30 cellular contexts compared by ENCODE assay signal in genomic region chr1:244186372-244186771, GRCh38.
"Had no signal": no experiment of that assay in that cellular context is flagged by ENCODE, and none has a peak within 500 bp of the region (broad histone marks: within the 10 kb centered on the region; RNA-seq: fewer than 3 reads in every experiment).

No MANE protein-coding gene starts in this region.

- H3K4me1 ChIP-seq: ascending aorta, breast epithelium, esophagus squamous epithelium, gastroesophageal sphincter, heart right ventricle had no signal

- H3K27me3 ChIP-seq: ascending aorta, breast epithelium, gastroesophageal sphincter had no signal

- ATAC-seq: activated CD4-positive, alpha-beta T cell treated with anti-CD3 and anti-CD28 coated beads for 36 hours; activated naive CD4-positive, alpha-beta T cell treated with anti-CD3 and anti-CD28 coated beads, Interleukin-2, amount 50 U/mL, for 72 hours; activated T-cell treated with anti-CD3 and anti-CD28 coated beads, Interleukin-2, amount 50 U/mL, for 72 hours; gastroesophageal sphincter; heart right ventricle; T-helper 17 cell had no signal

- H3K27ac Mint-ChIP-seq: activated CD4-positive, alpha-beta memory T cell treated with anti-CD3 and anti-CD28 coated beads for 36 hours; activated CD4-positive, alpha-beta T cell treated with anti-CD3 and anti-CD28 coated beads for 36 hours; activated CD4-positive, alpha-beta T cell treated with anti-CD3 and anti-CD28 coated beads, Interleukin-2, amount 10 ng/mL, durations not matched to agents 24 days and 14 days; activated naive CD4-positive, alpha-beta T cell treated with anti-CD3 and anti-CD28 coated beads, Interleukin-2, amount 10 ng/mL, durations not matched to agents 7 days and 5 days; activated naive CD4-positive, alpha-beta T cell treated with anti-CD3 and anti-CD28 coated beads, Interleukin-2, amount 50 U/mL, for 72 hours; activated naive CD8-positive, alpha-beta T cell treated with anti-CD3 and anti-CD28 coated beads, Interleukin-2, amount 10 ng/mL, durations not matched to agents 7 days and 5 days; activated T-cell treated with anti-CD3 and anti-CD28 coated beads, Interleukin-2, amount 50 U/mL, for 24 hours; activated T-cell treated with anti-CD3 and anti-CD28 coated beads, Interleukin-2, amount 50 U/mL, for 72 hours; brain; T-helper 17 cell; T-helper 2 cell treated with Interferon-gamma antibody and Interleukin-4, amounts not matched to agents 5 μg/mL and 100 μg/mL, for 36 hours had no signal

- H3K9me3 ChIP-seq: ascending aorta, esophagus squamous epithelium had no signal

- H3K4me3 Mint-ChIP-seq: activated CD4-positive, alpha-beta memory T cell treated with anti-CD3 and anti-CD28 coated beads for 36 hours; activated CD4-positive, alpha-beta T cell treated with anti-CD3 and anti-CD28 coated beads for 36 hours; activated CD4-positive, alpha-beta T cell treated with anti-CD3 and anti-CD28 coated beads, Interleukin-2, amount 10 ng/mL, durations not matched to agents 24 days and 14 days; activated naive CD4-positive, alpha-beta T cell treated with anti-CD3 and anti-CD28 coated beads, Interleukin-2, amount 10 ng/mL, durations not matched to agents 7 days and 5 days; activated naive CD8-positive, alpha-beta T cell treated with anti-CD3 and anti-CD28 coated beads, Interleukin-2, amount 10 ng/mL, durations not matched to agents 7 days and 5 days; activated T-cell treated with anti-CD3 and anti-CD28 coated beads, Interleukin-2, amount 50 U/mL, for 24 hours; activated T-cell treated with anti-CD3 and anti-CD28 coated beads, Interleukin-2, amount 50 U/mL, for 72 hours; brain; T-helper 17 cell; T-helper 2 cell treated with Interferon-gamma antibody and Interleukin-4, amounts not matched to agents 5 μg/mL and 100 μg/mL, for 36 hours had no signal

- DNase-seq: activated CD4-positive, alpha-beta memory T cell treated with anti-CD3 and anti-CD28 coated beads for 36 hours; activated CD4-positive, alpha-beta T cell treated with anti-CD3 and anti-CD28 coated beads for 36 hours; activated CD4-positive, alpha-beta T cell treated with anti-CD3 and anti-CD28 coated beads, Interleukin-2, amount 10 ng/mL, durations not matched to agents 24 days and 14 days; activated CD4-positive, CD25-positive, alpha-beta regulatory T cell; activated CD4-positive, CD25-positive, alpha-beta regulatory T cell treated with anti-CD3 and anti-CD28 coated beads, Interleukin-2, amount 50 U/mL, for 72 hours; activated CD8-positive, alpha-beta memory T cell treated with anti-CD3 and anti-CD28 coated beads, Interleukin-2, amount 50 U/mL, for 48 hours; activated gamma-delta T cell; activated naive CD4-positive, alpha-beta T cell; activated naive CD4-positive, alpha-beta T cell treated with anti-CD3 and anti-CD28 coated beads, Interleukin-2, amount 10 ng/mL, durations not matched to agents 7 days and 5 days; activated naive CD8-positive, alpha-beta T cell treated with anti-CD3 and anti-CD28 coated beads, Interleukin-2, amount 10 ng/mL, durations not matched to agents 7 days and 5 days; activated T-cell treated with anti-CD3 and anti-CD28 coated beads for 4 hours; activated T-cell treated with anti-CD3 and anti-CD28 coated beads, Interleukin-2, amount 50 U/mL, for 24 hours; activated T-cell treated with anti-CD3 and anti-CD28 coated beads, Interleukin-2, amount 50 U/mL, for 72 hours; central memory CD4-positive, alpha-beta T cell; cortex of kidney; effector CD8-positive, alpha-beta T cell; esophagus squamous epithelium; foreskin melanocyte; heart right ventricle; T-helper 1 cell; T-helper 17 cell; T1000 had no signal

- H3K27ac ChIP-seq: ascending aorta, breast epithelium, cardiac muscle cell, epithelial cell of prostate, esophagus squamous epithelium, gastroesophageal sphincter, heart right ventricle had no signal

- H3K36me3 ChIP-seq: ascending aorta, breast epithelium, cardiac muscle cell, esophagus squamous epithelium, gastroesophageal sphincter, heart right ventricle had no signal

- H3K27me3 Mint-ChIP-seq: activated CD4-positive, alpha-beta T cell treated with anti-CD3 and anti-CD28 coated beads, Interleukin-2, amount 10 ng/mL, durations not matched to agents 24 days and 14 days; activated naive CD4-positive, alpha-beta T cell treated with anti-CD3 and anti-CD28 coated beads, Interleukin-2, amount 10 ng/mL, durations not matched to agents 7 days and 5 days; activated naive CD8-positive, alpha-beta T cell treated with anti-CD3 and anti-CD28 coated beads, Interleukin-2, amount 10 ng/mL, durations not matched to agents 7 days and 5 days; activated T-cell treated with anti-CD3 and anti-CD28 coated beads, Interleukin-2, amount 50 U/mL, for 24 hours; brain had no signal

- H3K4me1 Mint-ChIP-seq: activated CD4-positive, alpha-beta T cell treated with anti-CD3 and anti-CD28 coated beads for 36 hours; activated CD4-positive, alpha-beta T cell treated with anti-CD3 and anti-CD28 coated beads, Interleukin-2, amount 10 ng/mL, durations not matched to agents 24 days and 14 days; activated naive CD4-positive, alpha-beta T cell treated with anti-CD3 and anti-CD28 coated beads, Interleukin-2, amount 10 ng/mL, durations not matched to agents 7 days and 5 days; activated naive CD8-positive, alpha-beta T cell treated with anti-CD3 and anti-CD28 coated beads, Interleukin-2, amount 10 ng/mL, durations not matched to agents 7 days and 5 days; T-helper 17 cell had no signal

- H3K36me3 Mint-ChIP-seq: activated CD4-positive, alpha-beta memory T cell treated with anti-CD3 and anti-CD28 coated beads for 36 hours; activated naive CD4-positive, alpha-beta T cell treated with anti-CD3 and anti-CD28 coated beads, Interleukin-2, amount 10 ng/mL, durations not matched to agents 7 days and 5 days; activated naive CD8-positive, alpha-beta T cell treated with anti-CD3 and anti-CD28 coated beads, Interleukin-2, amount 10 ng/mL, durations not matched to agents 7 days and 5 days; brain had no signal

- H3K4me3 ChIP-seq: ascending aorta, breast epithelium, cardiac muscle cell, esophagus squamous epithelium, gastroesophageal sphincter, heart right ventricle had no signal

- H3K9me3 Mint-ChIP-seq: activated CD4-positive, alpha-beta memory T cell treated with anti-CD3 and anti-CD28 coated beads for 36 hours; activated CD4-positive, alpha-beta T cell treated with anti-CD3 and anti-CD28 coated beads, Interleukin-2, amount 10 ng/mL, durations not matched to agents 24 days and 14 days; activated naive CD4-positive, alpha-beta T cell treated with anti-CD3 and anti-CD28 coated beads, Interleukin-2, amount 10 ng/mL, durations not matched to agents 7 days and 5 days; T-helper 2 cell treated with Interferon-gamma antibody and Interleukin-4, amounts not matched to agents 5 μg/mL and 100 μg/mL, for 36 hours had no signal
